Comparison of ENCODE assay signal across 10 cellular contexts in genomic region chr3:48505146-48505545, GRCh38. TPM values are rescaled to one million over a fixed set of nuclear protein-coding genes. Genes with fewer than 3 reads are reported as not detected.
DNase-seq lines count a peak whose midpoint lies in the region; ATAC-seq and TF ChIP-seq lines count a peak whose summit lies in the region.
"Had no signal": no experiment of that assay in that cellular context is flagged by ENCODE, and none has a peak within 500 bp of the region (broad histone marks: within the 10 kb centered on the region; RNA-seq: fewer than 3 reads in every experiment).

No MANE protein-coding gene starts in this region.

- H2BK12ac ChIP-seq in mesenchymal stem cell (ENCODE audit: low read length in 2 of 2), result peak overlapping the region; percentile 51 to 60

- H3K27me3 ChIP-seq in mesenchymal stem cell (ENCODE audit: control insufficient read depth in 1 of 2, insufficient read depth in 1 of 2, low read length in 2 of 2) (no peaks in the 10 kb centered on the region), tibial artery (no peaks in the 10 kb centered on the region)
- H3K27me3 ChIP-seq: BE2C had no signal

- H3K18ac ChIP-seq in mesenchymal stem cell (ENCODE audit: low read depth in 1 of 2, low read length in 2 of 2), result peak overlapping the region; percentile 1 to 6

- H2AFZ ChIP-seq in mesenchymal stem cell (ENCODE audit: low read depth, low read length), result no peak overlapping the region

- no peaks in the 10 kb centered on the region for H3K36me3 Mint-ChIP-seq in activated T-cell treated with anti-CD3 and anti-CD28 coated beads, Interleukin-2, amount 50 U/mL, for 72 hours (ENCODE audit: insufficient read depth in 2 of 2)
- H3K36me3 Mint-ChIP-seq in activated T-helper 2 cell treated with anti-CD3 and anti-CD28 coated beads, Interferon-gamma antibody, Interleukin-2, Interleukin-4, amounts not matched to agents 10 μg/mL and 5 μg/mL and 100 μg/mL, durations not matched to agents 14 hours and 24 hours and 36 hours (ENCODE audit: low read depth), result peaks cover 3% of the 10 kb centered on the region

- peak overlapping the region in 1 of 2 experiments; percentile 3 for H3K4ac ChIP-seq in mesenchymal stem cell (ENCODE audit: low read depth in 1 of 2, low read length in 2 of 2)

- intact Hi-C loops in activated T-helper 2 cell treated with anti-CD3 and anti-CD28 coated beads, Interferon-gamma antibody, Interleukin-2, Interleukin-4, amounts not matched to agents 10 μg/mL and 5 μg/mL and 100 μg/mL, durations not matched to agents 14 hours and 24 hours and 36 hours (cut with micrococcal nuclease), result loop anchor here (2.0 to 5.0 kb wide), 2 partner anchors 32 to 58 kb away; partner anchors contain the start of gene ATRIP
- intact Hi-C loops in tibial artery (cut with DNase I; ENCODE audit: low total_unique reads), result loop anchor here (5.0 kb wide), 1 partner anchor 38 kb away; a partner anchor contains a TSS

- peaks cover 55% of the 10 kb centered on the region for H3K4me1 Mint-ChIP-seq in activated T-cell treated with anti-CD3 and anti-CD28 coated beads, Interleukin-2, amount 50 U/mL, for 72 hours (ENCODE audit: low read depth)
- peaks cover 38% of the 10 kb centered on the region for H3K4me1 Mint-ChIP-seq in activated T-helper 2 cell treated with anti-CD3 and anti-CD28 coated beads, Interferon-gamma antibody, Interleukin-2, Interleukin-4, amounts not matched to agents 10 μg/mL and 5 μg/mL and 100 μg/mL, durations not matched to agents 14 hours and 24 hours and 36 hours (ENCODE audit: low read depth)

- H3K4me3 ChIP-seq in mesenchymal stem cell (ENCODE audit: insufficient read depth in 1 of 2, low read depth in 1 of 2, low read length in 2 of 2) (peak overlapping the region in 1 of 2 experiments; percentile 90), tibial artery (peak overlapping the region; percentile 75 to 85)

- no peak overlapping the region for H3K4me2 ChIP-seq in mesenchymal stem cell (ENCODE audit: low read length, poor library complexity, severe bottlenecking)

- H3K4me1 ChIP-seq in mesenchymal stem cell (ENCODE audit: control insufficient read depth, insufficient read depth, low read depth, low read length) (peaks cover 32% of the 10 kb centered on the region), tibial artery (peaks cover 0 to 35% (median 26%) of the 10 kb centered on the region in 4 donors)

- H3K9me3 ChIP-seq in mesenchymal stem cell (ENCODE audit: control insufficient read depth, low read length), result no peaks in the 10 kb centered on the region
- H3K9me3 ChIP-seq in tibial artery, result no peaks in the 10 kb centered on the region
- H3K9me3 ChIP-seq: BE2C had no signal

- peak overlapping the region; percentile 17 for H2AK5ac ChIP-seq in mesenchymal stem cell (ENCODE audit: low read length, severe bottlenecking)

- no peak for TF ChIP-seq CTCF in tibial artery (IDR thresholded peaks at IDR 0.05)

- ATAC-seq in activated T-cell treated with anti-CD3 and anti-CD28 coated beads, Interleukin-2, amount 50 U/mL, for 72 hours (replicated peaks in 1 of 2), result no peak

- H3K27me3 Mint-ChIP-seq in activated T-cell treated with anti-CD3 and anti-CD28 coated beads, Interleukin-2, amount 50 U/mL, for 72 hours (ENCODE audit: low read depth), result no peaks in the 10 kb centered on the region
- H3K27me3 Mint-ChIP-seq in activated T-helper 2 cell treated with anti-CD3 and anti-CD28 coated beads, Interferon-gamma antibody, Interleukin-2, Interleukin-4, amounts not matched to agents 10 μg/mL and 5 μg/mL and 100 μg/mL, durations not matched to agents 14 hours and 24 hours and 36 hours (ENCODE audit: low read depth), result no peaks in the 10 kb centered on the region

- H3K9me3 Mint-ChIP-seq in activated T-cell treated with anti-CD3 and anti-CD28 coated beads, Interleukin-2, amount 50 U/mL, for 72 hours, result no peaks in the 10 kb centered on the region
- H3K9me3 Mint-ChIP-seq in activated T-helper 2 cell treated with anti-CD3 and anti-CD28 coated beads, Interferon-gamma antibody, Interleukin-2, Interleukin-4, amounts not matched to agents 10 μg/mL and 5 μg/mL and 100 μg/mL, durations not matched to agents 14 hours and 24 hours and 36 hours, result no peaks in the 10 kb centered on the region

- H3K36me3 ChIP-seq in mesenchymal stem cell (ENCODE audit: control insufficient read depth in 1 of 2, insufficient read depth in 2 of 2, low read depth in 1 of 2, low read length in 2 of 2) (peaks cover 11 to 13% of the 10 kb centered on the region in 2 experiments), tibial artery (peaks cover 0 to 10% (median 5%) of the 10 kb centered on the region in 3 donors)
- H3K36me3 ChIP-seq: BE2C had no signal

- H3K14ac ChIP-seq in mesenchymal stem cell (ENCODE audit: low read length in 2 of 2), result no peak overlapping the region

- H2BK120ac ChIP-seq in mesenchymal stem cell (ENCODE audit: low read depth, low read length), result no peak overlapping the region

- peak overlapping the region; percentile 15 for H4K8ac ChIP-seq in mesenchymal stem cell (ENCODE audit: low read length)

- no peak overlapping the region for H2BK5ac ChIP-seq in mesenchymal stem cell (ENCODE audit: low read depth, low read length, poor library complexity, severe bottlenecking)

- peak overlapping the region; percentile 52 for H2BK15ac ChIP-seq in mesenchymal stem cell (ENCODE audit: low read depth, poor library complexity, severe bottlenecking)

- no peak overlapping the region for H3K9ac ChIP-seq in mesenchymal stem cell (ENCODE audit: low read length)

- no peak overlapping the region for H3K27ac ChIP-seq in mesenchymal stem cell (ENCODE audit: low read length, poor library complexity, severe bottlenecking)
- H3K27ac ChIP-seq in tibial artery, result peak overlapping the region; percentile 92 to 99

- H4K91ac ChIP-seq in mesenchymal stem cell (ENCODE audit: low read length), result peak overlapping the region; percentile 63

- DNase-seq in activated T-cell treated with anti-CD3 and anti-CD28 coated beads, Interleukin-2, amount 50 U/mL, for 72 hours, result no peak
- no peak for DNase-seq in activated T-cell treated with anti-CD3 and anti-CD28 coated beads, Interleukin-2, amount 50 U/mL, for 48 hours
- DNase-seq in activated T-helper 2 cell treated with anti-CD3 and anti-CD28 coated beads, Interferon-gamma antibody, Interleukin-2, Interleukin-4, amounts not matched to agents 10 μg/mL and 5 μg/mL and 100 μg/mL, durations not matched to agents 14 hours and 24 hours and 36 hours (ENCODE audit: low spot score), result no peak
- no peak for DNase-seq in mesenchymal stem cell
- no peak for DNase-seq in tibial artery
- no peak for DNase-seq in NAMALWA (ENCODE audit: low spot score)
- no peak for DNase-seq in activated effector memory CD4-positive, alpha-beta T cell treated with Interleukin-2 at 50 U/mL for 16 hours
- no peak for DNase-seq in foreskin melanocyte
- DNase-seq: BE2C, NCI-H1105 had no signal

- 83% methylated on average over 2 of the region's 2 CpGs for WGBS in mesenchymal stem cell

- no peak overlapping the region for H3K27ac Mint-ChIP-seq in activated T-cell treated with anti-CD3 and anti-CD28 coated beads, Interleukin-2, amount 50 U/mL, for 72 hours
- peak overlapping the region; percentile 30 for H3K27ac Mint-ChIP-seq in activated T-helper 2 cell treated with anti-CD3 and anti-CD28 coated beads, Interferon-gamma antibody, Interleukin-2, Interleukin-4, amounts not matched to agents 10 μg/mL and 5 μg/mL and 100 μg/mL, durations not matched to agents 14 hours and 24 hours and 36 hours

- no peak overlapping the region for H3K23ac ChIP-seq in mesenchymal stem cell (ENCODE audit: low read length in 2 of 2)

- H3K4me3 Mint-ChIP-seq in activated T-cell treated with anti-CD3 and anti-CD28 coated beads, Interleukin-2, amount 50 U/mL, for 72 hours, result peak overlapping the region; percentile 85 to 86
- H3K4me3 Mint-ChIP-seq in activated T-helper 2 cell treated with anti-CD3 and anti-CD28 coated beads, Interferon-gamma antibody, Interleukin-2, Interleukin-4, amounts not matched to agents 10 μg/mL and 5 μg/mL and 100 μg/mL, durations not matched to agents 14 hours and 24 hours and 36 hours (ENCODE audit: low read depth), result peak overlapping the region; percentile 64

- H3K79me1 ChIP-seq in mesenchymal stem cell (replicated peaks; ENCODE audit: low read length, poor library complexity, severe bottlenecking), result peaks cover 12% of the 10 kb centered on the region

RNA-seq across cellular contexts. Expression of gene SHISA5, which starts 1.2 kb away (rescaled TPM):
- total RNA-seq in activated T-cell treated with anti-CD3 and anti-CD28 coated beads, Interleukin-2, amount 50 U/mL, for 72 hours, result 100 to 1,000 TPM in 1 of 2 donors, 10 to 100 TPM in 1; 69.3 to 101 TPM
- 65.6 and 69.5 TPM in 2 replicates for total RNA-seq in activated T-helper 2 cell treated with anti-CD3 and anti-CD28 coated beads, Interferon-gamma antibody, Interleukin-2, Interleukin-4, amounts not matched to agents 10 μg/mL and 5 μg/mL and 100 μg/mL, durations not matched to agents 14 hours and 24 hours and 36 hours
- 415 TPM for polyA plus RNA-seq in mesenchymal stem cell (2013, experiment 1 of 2)
- polyA plus RNA-seq in mesenchymal stem cell (2013, experiment 2 of 2), result 408 TPM

RNA-seq across cellular contexts. Expression of gene PFKFB4, which starts 51.5 kb away (rescaled TPM):
- 10 to 100 TPM in 1 of 2 donors, 1 to 10 TPM in 1; 8.5 to 18.0 TPM for total RNA-seq in activated T-cell treated with anti-CD3 and anti-CD28 coated beads, Interleukin-2, amount 50 U/mL, for 72 hours
- total RNA-seq in activated T-helper 2 cell treated with anti-CD3 and anti-CD28 coated beads, Interferon-gamma antibody, Interleukin-2, Interleukin-4, amounts not matched to agents 10 μg/mL and 5 μg/mL and 100 μg/mL, durations not matched to agents 14 hours and 24 hours and 36 hours, result 53.0 and 57.0 TPM in 2 replicates
- 15.9 TPM for polyA plus RNA-seq in mesenchymal stem cell (2013, experiment 1 of 2)
- polyA plus RNA-seq in mesenchymal stem cell (2013, experiment 2 of 2), result 15.0 TPM

RNA-seq across cellular contexts. Expression of gene UCN2, which starts 58.4 kb away (rescaled TPM):
- not detected for total RNA-seq in activated T-cell treated with anti-CD3 and anti-CD28 coated beads, Interleukin-2, amount 50 U/mL, for 72 hours
- 0.11 TPM in 1 of 2 replicates, not detected in the other for total RNA-seq in activated T-helper 2 cell treated with anti-CD3 and anti-CD28 coated beads, Interferon-gamma antibody, Interleukin-2, Interleukin-4, amounts not matched to agents 10 μg/mL and 5 μg/mL and 100 μg/mL, durations not matched to agents 14 hours and 24 hours and 36 hours
- 7.6 TPM for polyA plus RNA-seq in mesenchymal stem cell (2013, experiment 1 of 2)
- polyA plus RNA-seq in mesenchymal stem cell (2013, experiment 2 of 2), result 7.3 TPM

RNA-seq across cellular contexts. Expression of gene ATRIP, which starts 58.6 kb away (rescaled TPM):
- 10 to 100 TPM; 15.6 to 19.9 TPM for total RNA-seq in activated T-cell treated with anti-CD3 and anti-CD28 coated beads, Interleukin-2, amount 50 U/mL, for 72 hours
- total RNA-seq in activated T-helper 2 cell treated with anti-CD3 and anti-CD28 coated beads, Interferon-gamma antibody, Interleukin-2, Interleukin-4, amounts not matched to agents 10 μg/mL and 5 μg/mL and 100 μg/mL, durations not matched to agents 14 hours and 24 hours and 36 hours, result 16.9 and 17.5 TPM in 2 replicates
- polyA plus RNA-seq in mesenchymal stem cell (2013, experiment 1 of 2), result 4.5 TPM
- 4.8 TPM for polyA plus RNA-seq in mesenchymal stem cell (2013, experiment 2 of 2)
